38 cellular contexts compared by ENCODE assay signal in genomic region chr1:213618094-213618493, GRCh38.
"Had no signal": no experiment of that assay in that cellular context is flagged by ENCODE, and none has a peak within 500 bp of the region (broad histone marks: within the 10 kb centered on the region; RNA-seq: fewer than 3 reads in every experiment).

No MANE protein-coding gene starts in this region.

- H3K27me3 ChIP-seq: adrenal gland, ascending aorta, body of pancreas, brain microvascular endothelial cell, breast epithelium, cardiac muscle cell had no signal

- ATAC-seq: activated naive CD4-positive, alpha-beta T cell treated with anti-CD3 and anti-CD28 coated beads, Interleukin-2, amount 50 U/mL, for 72 hours; activated naive CD8-positive, alpha-beta T cell treated with anti-CD3 and anti-CD28 coated beads, Interleukin-2, amount 50 U/mL, for 24 hours; activated T-cell treated with anti-CD3 and anti-CD28 coated beads, Interleukin-2, amount 50 U/mL, for 4 hours; activated T-cell treated with anti-CD3 and anti-CD28 coated beads, Interleukin-2, amount 50 U/mL, for 72 hours; activated T-helper 17 cell treated with anti-CD3 and anti-CD28 coated beads, Interleukin-2, amount 50 U/mL, for 72 hours; body of pancreas had no signal

- H3K27ac Mint-ChIP-seq: activated naive CD4-positive, alpha-beta T cell treated with anti-CD3 and anti-CD28 coated beads for 36 hours; activated naive CD4-positive, alpha-beta T cell treated with anti-CD3 and anti-CD28 coated beads, Interleukin-2, amount 10 ng/mL, durations not matched to agents 7 days and 5 days; activated naive CD4-positive, alpha-beta T cell treated with anti-CD3 and anti-CD28 coated beads, Interleukin-2, amount 50 U/mL, for 24 hours; activated naive CD4-positive, alpha-beta T cell treated with anti-CD3 and anti-CD28 coated beads, Interleukin-2, amount 50 U/mL, for 72 hours; activated naive CD8-positive, alpha-beta T cell; activated naive CD8-positive, alpha-beta T cell treated with anti-CD3 and anti-CD28 coated beads for 36 hours; activated naive CD8-positive, alpha-beta T cell treated with anti-CD3 and anti-CD28 coated beads, Interleukin-2, amount 10 ng/mL, durations not matched to agents 7 days and 5 days; activated naive CD8-positive, alpha-beta T cell treated with anti-CD3 and anti-CD28 coated beads, Interleukin-2, amount 50 U/mL, for 24 hours; activated T-cell treated with anti-CD3 and anti-CD28 coated beads, Interleukin-2, amount 50 U/mL, for 24 hours; activated T-cell treated with anti-CD3 and anti-CD28 coated beads, Interleukin-2, amount 50 U/mL, for 72 hours; activated T-helper 1 cell treated with anti-CD3 and anti-CD28 coated beads, Interleukin-12 subunit alpha, Interleukin-12 subunit beta, Interleukin-2, Interleukin-4 antibody, amounts not matched to agents 30 ng/mL and 10 ng/mL and 1 ng/mL, durations not matched to agents 14 hours and 24 hours and 36 hours; activated T-helper 17 cell treated with anti-CD3 and anti-CD28 coated beads, Interleukin-2, amount 50 U/mL, for 72 hours; activated T-helper 2 cell treated with anti-CD3 and anti-CD28 coated beads, Interferon-gamma antibody, Interleukin-2, Interleukin-4, amounts not matched to agents 10 μg/mL and 5 μg/mL and 100 μg/mL, durations not matched to agents 14 hours and 24 hours and 36 hours; brain had no signal

- H3K27ac ChIP-seq: adrenal gland, ascending aorta, body of pancreas, brain microvascular endothelial cell, breast epithelium, cardiac muscle cell had no signal

- H3K4me1 Mint-ChIP-seq: activated naive CD4-positive, alpha-beta T cell treated with anti-CD3 and anti-CD28 coated beads, Interleukin-2, amount 10 ng/mL, durations not matched to agents 7 days and 5 days; activated T-helper 17 cell treated with anti-CD3 and anti-CD28 coated beads, Interleukin-2, amount 50 U/mL, for 72 hours; central memory CD8-positive, alpha-beta T cell had no signal

- H3K4me3 ChIP-seq: adrenal gland, ascending aorta, body of pancreas, breast epithelium, cardiac muscle cell had no signal

- H3K36me3 ChIP-seq: adrenal gland, ascending aorta, brain microvascular endothelial cell, breast epithelium, cardiac muscle cell had no signal

- H3K36me3 Mint-ChIP-seq: activated naive CD4-positive, alpha-beta T cell treated with anti-CD3 and anti-CD28 coated beads, Interleukin-2, amount 10 ng/mL, durations not matched to agents 7 days and 5 days; activated naive CD4-positive, alpha-beta T cell treated with anti-CD3 and anti-CD28 coated beads, Interleukin-2, amount 50 U/mL, for 24 hours; activated naive CD8-positive, alpha-beta T cell; activated naive CD8-positive, alpha-beta T cell treated with anti-CD3 and anti-CD28 coated beads for 36 hours; activated naive CD8-positive, alpha-beta T cell treated with anti-CD3 and anti-CD28 coated beads, Interleukin-2, amount 10 ng/mL, durations not matched to agents 7 days and 5 days; brain had no signal

- H3K9me3 ChIP-seq: adrenal gland, ascending aorta, body of pancreas, breast epithelium had no signal

- H3K9me3 Mint-ChIP-seq: activated naive CD4-positive, alpha-beta T cell treated with anti-CD3 and anti-CD28 coated beads for 36 hours; activated naive CD4-positive, alpha-beta T cell treated with anti-CD3 and anti-CD28 coated beads, Interleukin-2, amount 10 ng/mL, durations not matched to agents 7 days and 5 days; activated naive CD4-positive, alpha-beta T cell treated with anti-CD3 and anti-CD28 coated beads, Interleukin-2, amount 50 U/mL, for 24 hours; activated naive CD4-positive, alpha-beta T cell treated with anti-CD3 and anti-CD28 coated beads, Interleukin-2, amount 50 U/mL, for 72 hours; activated naive CD8-positive, alpha-beta T cell treated with anti-CD3 and anti-CD28 coated beads for 36 hours; activated naive CD8-positive, alpha-beta T cell treated with anti-CD3 and anti-CD28 coated beads, Interleukin-2, amount 10 ng/mL, durations not matched to agents 7 days and 5 days; activated naive CD8-positive, alpha-beta T cell treated with anti-CD3 and anti-CD28 coated beads, Interleukin-2, amount 50 U/mL, for 24 hours; activated T-cell treated with anti-CD3 and anti-CD28 coated beads, Interleukin-2, amount 50 U/mL, for 24 hours; activated T-cell treated with anti-CD3 and anti-CD28 coated beads, Interleukin-2, amount 50 U/mL, for 4 hours; activated T-cell treated with anti-CD3 and anti-CD28 coated beads, Interleukin-2, amount 50 U/mL, for 72 hours; activated T-helper 1 cell treated with anti-CD3 and anti-CD28 coated beads, Interleukin-12 subunit alpha, Interleukin-12 subunit beta, Interleukin-2, Interleukin-4 antibody, amounts not matched to agents 30 ng/mL and 10 ng/mL and 1 ng/mL, durations not matched to agents 14 hours and 24 hours and 36 hours; activated T-helper 17 cell treated with anti-CD3 and anti-CD28 coated beads, Interleukin-2, amount 50 U/mL, for 72 hours; activated T-helper 2 cell treated with anti-CD3 and anti-CD28 coated beads, Interferon-gamma antibody, Interleukin-2, Interleukin-4, amounts not matched to agents 10 μg/mL and 5 μg/mL and 100 μg/mL, durations not matched to agents 14 hours and 24 hours and 36 hours; brain; central memory CD8-positive, alpha-beta T cell had no signal

- DNase-seq: activated effector memory CD4-positive, alpha-beta T cell treated with anti-CD3 and anti-CD28 coated beads, Interleukin-2, amount 50 U/mL, for 16 hours; activated effector memory CD4-positive, alpha-beta T cell treated with Interleukin-2 at 50 U/mL for 16 hours; activated gamma-delta T cell; activated gamma-delta T cell treated with Interleukin-2 at 50 U/mL for 16 hours; activated naive CD4-positive, alpha-beta T cell; activated naive CD4-positive, alpha-beta T cell treated with anti-CD3 and anti-CD28 coated beads for 36 hours; activated naive CD4-positive, alpha-beta T cell treated with anti-CD3 and anti-CD28 coated beads, Interleukin-2, amount 10 ng/mL, durations not matched to agents 7 days and 5 days; activated naive CD4-positive, alpha-beta T cell treated with anti-CD3 and anti-CD28 coated beads, Interleukin-2, amount 50 U/mL, for 16 hours; activated naive CD4-positive, alpha-beta T cell treated with Interleukin-2 at 50 U/mL for 16 hours; activated naive CD8-positive, alpha-beta T cell treated with anti-CD3 and anti-CD28 coated beads for 36 hours; activated naive CD8-positive, alpha-beta T cell treated with anti-CD3 and anti-CD28 coated beads, Interleukin-2, amount 10 ng/mL, durations not matched to agents 7 days and 5 days; activated naive CD8-positive, alpha-beta T cell treated with anti-CD3 and anti-CD28 coated beads, Interleukin-2, amount 50 U/mL, for 24 hours; activated T-cell treated with anti-CD3 and anti-CD28 coated beads, Interleukin-2, amount 50 U/mL, for 1 hour; activated T-cell treated with anti-CD3 and anti-CD28 coated beads, Interleukin-2, amount 50 U/mL, for 24 hours; activated T-cell treated with anti-CD3 and anti-CD28 coated beads, Interleukin-2, amount 50 U/mL, for 4 hours; activated T-cell treated with anti-CD3 and anti-CD28 coated beads, Interleukin-2, amount 50 U/mL, for 48 hours; activated T-cell treated with anti-CD3 and anti-CD28 coated beads, Interleukin-2, amount 50 U/mL, for 72 hours; adrenal gland; amniotic stem cell; amygdala; anterior cingulate cortex; aorta; body of pancreas; brain microvascular endothelial cell; caudate nucleus; central memory CD4-positive, alpha-beta T cell; cerebellar nuclear complex had no signal

- H3K4me3 Mint-ChIP-seq: activated naive CD4-positive, alpha-beta T cell treated with anti-CD3 and anti-CD28 coated beads for 36 hours; activated naive CD4-positive, alpha-beta T cell treated with anti-CD3 and anti-CD28 coated beads, Interleukin-2, amount 10 ng/mL, durations not matched to agents 7 days and 5 days; activated naive CD4-positive, alpha-beta T cell treated with anti-CD3 and anti-CD28 coated beads, Interleukin-2, amount 50 U/mL, for 24 hours; activated naive CD8-positive, alpha-beta T cell; activated naive CD8-positive, alpha-beta T cell treated with anti-CD3 and anti-CD28 coated beads for 36 hours; activated naive CD8-positive, alpha-beta T cell treated with anti-CD3 and anti-CD28 coated beads, Interleukin-2, amount 10 ng/mL, durations not matched to agents 7 days and 5 days; activated naive CD8-positive, alpha-beta T cell treated with anti-CD3 and anti-CD28 coated beads, Interleukin-2, amount 50 U/mL, for 24 hours; activated T-cell treated with anti-CD3 and anti-CD28 coated beads, Interleukin-2, amount 50 U/mL, for 24 hours; activated T-cell treated with anti-CD3 and anti-CD28 coated beads, Interleukin-2, amount 50 U/mL, for 4 hours; activated T-cell treated with anti-CD3 and anti-CD28 coated beads, Interleukin-2, amount 50 U/mL, for 72 hours; activated T-helper 1 cell treated with anti-CD3 and anti-CD28 coated beads, Interleukin-12 subunit alpha, Interleukin-12 subunit beta, Interleukin-2, Interleukin-4 antibody, amounts not matched to agents 30 ng/mL and 10 ng/mL and 1 ng/mL, durations not matched to agents 14 hours and 24 hours and 36 hours; activated T-helper 17 cell treated with anti-CD3 and anti-CD28 coated beads, Interleukin-2, amount 50 U/mL, for 72 hours; brain; central memory CD8-positive, alpha-beta T cell had no signal

- H3K4me1 ChIP-seq: adrenal gland, ascending aorta, body of pancreas, breast epithelium had no signal
